8 cellular contexts compared by ENCODE assay signal in the genomic region with DNA sequence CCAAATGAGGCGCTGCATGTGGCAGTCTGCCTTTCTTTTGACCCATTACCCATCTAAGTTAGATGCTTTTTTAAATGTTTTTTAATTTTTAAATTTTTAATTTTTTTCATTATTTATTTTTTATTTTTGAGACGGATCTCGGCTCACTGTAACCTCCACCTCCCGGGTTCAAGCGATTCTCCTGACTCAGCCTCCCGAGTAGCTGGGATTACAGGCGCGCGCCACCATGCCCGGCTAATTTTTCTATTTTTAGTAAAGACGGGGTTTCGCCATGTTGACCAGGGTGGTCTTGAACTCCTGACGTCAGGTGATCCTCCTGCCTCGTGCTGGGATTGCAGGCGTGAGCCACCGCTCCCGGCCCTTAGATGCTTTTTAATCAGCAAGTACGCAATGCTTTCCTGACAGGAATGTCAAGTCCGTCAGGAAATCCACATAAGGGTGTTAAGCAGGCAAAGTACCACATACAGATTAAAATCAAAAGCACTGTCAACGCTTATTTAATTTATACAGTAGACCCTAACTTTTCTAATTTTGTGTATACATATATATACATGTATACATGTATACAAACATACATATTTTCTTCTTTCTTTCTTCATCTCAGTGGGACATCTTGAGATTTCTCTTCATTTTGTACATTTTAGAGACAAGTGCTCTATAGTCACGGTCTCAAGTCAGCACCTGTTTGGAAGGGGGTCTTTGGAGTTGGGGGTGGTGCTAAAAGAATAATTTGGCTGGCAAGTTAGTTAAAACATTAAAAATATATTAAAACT. TPM values are rescaled to one million over a fixed set of nuclear protein-coding genes. Genes with fewer than 3 reads are reported as not detected.
DNase-seq lines count a peak whose midpoint lies in the region; ATAC-seq and TF ChIP-seq lines count a peak whose summit lies in the region.

No MANE protein-coding gene starts in this region.

- H3K79me2 ChIP-seq in DOHH2 (ENCODE audit: control insufficient read depth, low read length) = no peaks in the 10 kb centered on the region

- no peak overlapping the region for H3K9ac ChIP-seq in colonic mucosa (ENCODE audit: low read depth in 2 of 2, low read length in 2 of 2)

- H3K36me3 ChIP-seq in DOHH2 (ENCODE audit: control insufficient read depth, low read length) = no peaks in the 10 kb centered on the region
- no peaks in the 10 kb centered on the region for H3K36me3 ChIP-seq in colonic mucosa

- H3K4me1 ChIP-seq in DOHH2 (ENCODE audit: control insufficient read depth, low read length) = peaks cover 19% of the 10 kb centered on the region
- peaks cover under 1% of the 10 kb centered on the region for H3K4me1 ChIP-seq in colonic mucosa

- H3K4me2 ChIP-seq in DOHH2 (ENCODE audit: low read length) = peak overlapping the region; percentile 79

- peaks cover 16% of the 10 kb centered on the region for H3F3A ChIP-seq in DOHH2 (ENCODE audit: control insufficient read depth, insufficient read depth)

- H4K20me1 ChIP-seq in DOHH2 (ENCODE audit: control insufficient read depth, insufficient read depth, low read depth, low read length) = no peaks in the 10 kb centered on the region

- peak overlapping the region; percentile 19; the same call in 1 of the 2 replicates for H3K27ac ChIP-seq in DOHH2 (ENCODE audit: low read depth, low read length)
- H3K27ac ChIP-seq in colonic mucosa = peak overlapping the region; percentile 91

- intact Hi-C loops in colonic mucosa (cut with DNase I) = no loop called here

- no peak for ATAC-seq in stimulated activated naive CD8-positive, alpha-beta T cell treated with anti-CD3 and anti-CD28 coated beads, Interleukin-15, Interleukin-2, amounts not matched to agents 100 U/mL and 50 U/mL, for 24 hours
- no peak for ATAC-seq in HG02763 (IDR thresholded peaks at IDR 0.05; ENCODE audit: unreplicated experiment)
- ATAC-seq in GM21423 (IDR thresholded peaks at IDR 0.05; ENCODE audit: unreplicated experiment) = no peak

- H3K9me3 ChIP-seq in DOHH2 (ENCODE audit: control insufficient read depth, insufficient read depth, low read length) = no peaks in the 10 kb centered on the region
- no peaks in the 10 kb centered on the region for H3K9me3 ChIP-seq in colonic mucosa

- no peaks in the 10 kb centered on the region for H3K9me2 ChIP-seq in DOHH2 (replicated peaks; ENCODE audit: control insufficient read depth, low read length)

- DNase-seq in NAMALWA (ENCODE audit: low spot score) (peak; percentile 86), UCSD-AML1 (lab: John Stamatoyannopoulos, UW; ENCODE audit: unreplicated experiment) (peak; percentile 19), colonic mucosa (peak; percentile 45), lung microvascular endothelial cell (ENCODE audit: low read depth in 2 of 2) (peak; percentile 70 to 79)
- peak; percentile 41 for DNase-seq in stimulated activated naive CD8-positive, alpha-beta T cell treated with anti-CD3 and anti-CD28 coated beads, Interleukin-15, Interleukin-2, amounts not matched to agents 100 U/mL and 50 U/mL, for 24 hours

- H3K4me3 ChIP-seq in DOHH2 (ENCODE audit: low read length) (peak overlapping the region; percentile 76), colonic mucosa (peak overlapping the region; percentile 16)

- TF ChIP-seq CTCF in DOHH2 (IDR thresholded peaks at IDR 0.05; ENCODE audit: low read depth, low read length, poor library complexity, severe bottlenecking) = no peak
- TF ChIP-seq CTCF in colonic mucosa (IDR thresholded peaks at IDR 0.05) = no peak

- H3K27me3 ChIP-seq in DOHH2 (ENCODE audit: control insufficient read depth, low read length) = peaks cover 7% of the 10 kb centered on the region; the same call in 1 of the 2 replicates
- no peaks in the 10 kb centered on the region for H3K27me3 ChIP-seq in colonic mucosa

RNA-seq across cellular contexts. Expression of a gene that starts 1.0 kb away (rescaled TPM):
- total RNA-seq in colonic mucosa (10 to 100 TPM; 13.5 to 17.0 TPM), lung microvascular endothelial cell (9.7 and 14.4 TPM in 2 replicates)

Comparison
In these comparisons a context has a peak if more than half of its experiments do, and no peak if none do; other contexts are left out.
1. DNase-seq: peak in every context shown above with its lines; median percentile 86 in NAMALWA; 74 in lung microvascular endothelial cell; 45 in colonic mucosa; 41 in stimulated activated naive CD8-positive, alpha-beta T cell treated with anti-CD3 and anti-CD28 coated beads, Interleukin-15, Interleukin-2, amounts not matched to agents 100 U/mL and 50 U/mL, for 24 hours; 19 in UCSD-AML1.